In genomic region chr6:167153523-167153959, GRCh38 we compare ENCODE assay signal across 8 cellular contexts. TPM values are rescaled to one million over a fixed set of nuclear protein-coding genes. Genes with fewer than 3 reads are reported as not detected.
DNase-seq lines count a peak whose midpoint lies in the region; ATAC-seq and TF ChIP-seq lines count a peak whose summit lies in the region.

No MANE protein-coding gene starts in this region.

- H3K27me3 ChIP-seq in SU-DHL-6 (ENCODE audit: low read length) (no peaks in the 10 kb centered on the region), SJCRH30 (peaks cover 5% of the 10 kb centered on the region; the same call in 1 of the 2 replicates)
- no peaks in the 10 kb centered on the region for H3K27me3 ChIP-seq in naive thymus-derived CD4-positive, alpha-beta T cell (ENCODE audit: control insufficient read depth in 2 of 2, insufficient read depth in 2 of 2, low read length in 2 of 2)

- peak overlapping the region; percentile 26; the same call in 1 of the 2 replicates for H3K9ac ChIP-seq in SU-DHL-6 (ENCODE audit: low read length)

- peak overlapping the region; percentile 57 for H3K4me2 ChIP-seq in SU-DHL-6 (ENCODE audit: low read depth, low read length, poor library complexity, severe bottlenecking)

- peaks cover 0 to 6% (median 0%) of the 10 kb centered on the region in 5 donors for H3K27me3 Mint-ChIP-seq in naive thymus-derived CD4-positive, alpha-beta T cell

- H3K27ac ChIP-seq in SU-DHL-6 (ENCODE audit: low read depth, low read length) (no peak overlapping the region), SJCRH30 (no peak overlapping the region)
- no peak overlapping the region for H3K27ac ChIP-seq in naive thymus-derived CD4-positive, alpha-beta T cell (ENCODE audit: low read depth, low read length)

- no peaks in the 10 kb centered on the region for H3F3A ChIP-seq in SU-DHL-6 (ENCODE audit: insufficient read depth)

- H3K4me1 ChIP-seq in naive thymus-derived CD4-positive, alpha-beta T cell (ENCODE audit: control insufficient read depth in 2 of 2, insufficient read depth in 2 of 2, low read length in 2 of 2): peaks cover 0 to 3% of the 10 kb centered on the region in 2 donors
- H3K4me1 ChIP-seq in SJCRH30: no peaks in the 10 kb centered on the region

- CTCF ChIA-PET in naive thymus-derived CD4-positive, alpha-beta T cell (lab: Charles Lee): no interaction called here

- H3K36me3 ChIP-seq in SU-DHL-6 (ENCODE audit: low read length) (no peaks in the 10 kb centered on the region), SJCRH30 (no peaks in the 10 kb centered on the region)
- H3K36me3 ChIP-seq in naive thymus-derived CD4-positive, alpha-beta T cell (ENCODE audit: control insufficient read depth in 2 of 3, insufficient read depth in 3 of 3, low read length in 3 of 3): no peaks in the 10 kb centered on the region

- intact Hi-C loops in naive thymus-derived CD4-positive, alpha-beta T cell (cut with micrococcal nuclease): no loop called here

- DNase-seq in ACHN (peak; percentile 25), SJCRH30 (no peak), DMS 273 (lab: John Stamatoyannopoulos, UW; ENCODE audit: unreplicated experiment) (no peak), DMS114 treated with DMSO at 0.1 percent for 48 hours (lab: John Stamatoyannopoulos, UW; ENCODE audit: unreplicated experiment) (no peak)
- no peak for DNase-seq in naive thymus-derived CD4-positive, alpha-beta T cell

- H3K27ac Mint-ChIP-seq in naive thymus-derived CD4-positive, alpha-beta T cell: no peak overlapping the region

- POLR2A ChIA-PET in naive thymus-derived CD4-positive, alpha-beta T cell (lab: Charles Lee): no interaction called here

- in situ Hi-C loops in ACHN (cut with HindIII; ENCODE audit: low pct_ligation_motif_present, low pct_unique_long_range_greater_than_20kb, low sequenced_read_pairs): no loop called here

- H3K36me3 Mint-ChIP-seq in naive thymus-derived CD4-positive, alpha-beta T cell: no peaks in the 10 kb centered on the region

- no peak overlapping the region for H3K4me3 Mint-ChIP-seq in naive thymus-derived CD4-positive, alpha-beta T cell

- peaks cover 0 to 3% (median 0%) of the 10 kb centered on the region in 7 donors for H3K4me1 Mint-ChIP-seq in naive thymus-derived CD4-positive, alpha-beta T cell

- ATAC-seq in GM18868 (IDR thresholded peaks at IDR 0.05; ENCODE audit: unreplicated experiment) (peak; percentile 63), HG03095 (IDR thresholded peaks at IDR 0.05; ENCODE audit: unreplicated experiment) (peak; percentile 51)
- peak; percentile 73 for ATAC-seq in naive thymus-derived CD4-positive, alpha-beta T cell

- peak overlapping the region; percentile 23 for H2AFZ ChIP-seq in SU-DHL-6 (ENCODE audit: low read depth, low read length, severe bottlenecking)

- H3K9me3 ChIP-seq in SU-DHL-6 (ENCODE audit: insufficient read depth, low read length) (no peaks in the 10 kb centered on the region), SJCRH30 (replicated peaks) (no peaks in the 10 kb centered on the region; the same call in 1 of the 2 replicates)
- no peaks in the 10 kb centered on the region for H3K9me3 ChIP-seq in naive thymus-derived CD4-positive, alpha-beta T cell (ENCODE audit: control insufficient read depth in 2 of 3, low read length in 3 of 3)

- H3K4me3 ChIP-seq in SU-DHL-6 (ENCODE audit: insufficient read depth, low read length, poor library complexity, severe bottlenecking) (peak overlapping the region; percentile 24), SJCRH30 (no peak overlapping the region)
- H3K4me3 ChIP-seq in naive thymus-derived CD4-positive, alpha-beta T cell (ENCODE audit: low read length): peak overlapping the region; percentile 29

- no peaks in the 10 kb centered on the region for H3K9me3 Mint-ChIP-seq in naive thymus-derived CD4-positive, alpha-beta T cell

- no peaks in the 10 kb centered on the region for H4K20me1 ChIP-seq in SU-DHL-6 (ENCODE audit: low read depth, low read length)

- H3K9me2 ChIP-seq in SU-DHL-6 (replicated peaks; ENCODE audit: insufficient read depth, low read length): no peaks in the 10 kb centered on the region

- no peak for TF ChIP-seq CTCF in SU-DHL-6 (IDR thresholded peaks at IDR 0.05; ENCODE audit: insufficient read depth, low read length, poor library complexity, severe bottlenecking)

- H3K79me2 ChIP-seq in SU-DHL-6 (ENCODE audit: insufficient read depth, low read length): no peaks in the 10 kb centered on the region

RNA-seq across cellular contexts. Expression of gene GPR31, which starts 4.2 kb away (rescaled TPM):
- total RNA-seq in naive thymus-derived CD4-positive, alpha-beta T cell: not detected
- polyA plus RNA-seq in naive thymus-derived CD4-positive, alpha-beta T cell: not detected
- not detected in 2 replicates for total RNA-seq in SJCRH30 (2014; rRNA removed; shearing (Covaris generic))

RNA-seq across cellular contexts. Expression of gene CCR6, which starts 30.6 kb away (rescaled TPM):
- 1 to 10 TPM in 1 of 5 experiments, under 1 TPM in 3, not detected in 1; 0.15 to 4.1 (median 0.48) TPM for total RNA-seq in naive thymus-derived CD4-positive, alpha-beta T cell
- polyA plus RNA-seq in naive thymus-derived CD4-positive, alpha-beta T cell: under 1 TPM; 0.38 to 0.93 TPM
- total RNA-seq in SJCRH30 (2014; rRNA removed; shearing (Covaris generic)): not detected in 2 replicates
